In the genomic region with DNA sequence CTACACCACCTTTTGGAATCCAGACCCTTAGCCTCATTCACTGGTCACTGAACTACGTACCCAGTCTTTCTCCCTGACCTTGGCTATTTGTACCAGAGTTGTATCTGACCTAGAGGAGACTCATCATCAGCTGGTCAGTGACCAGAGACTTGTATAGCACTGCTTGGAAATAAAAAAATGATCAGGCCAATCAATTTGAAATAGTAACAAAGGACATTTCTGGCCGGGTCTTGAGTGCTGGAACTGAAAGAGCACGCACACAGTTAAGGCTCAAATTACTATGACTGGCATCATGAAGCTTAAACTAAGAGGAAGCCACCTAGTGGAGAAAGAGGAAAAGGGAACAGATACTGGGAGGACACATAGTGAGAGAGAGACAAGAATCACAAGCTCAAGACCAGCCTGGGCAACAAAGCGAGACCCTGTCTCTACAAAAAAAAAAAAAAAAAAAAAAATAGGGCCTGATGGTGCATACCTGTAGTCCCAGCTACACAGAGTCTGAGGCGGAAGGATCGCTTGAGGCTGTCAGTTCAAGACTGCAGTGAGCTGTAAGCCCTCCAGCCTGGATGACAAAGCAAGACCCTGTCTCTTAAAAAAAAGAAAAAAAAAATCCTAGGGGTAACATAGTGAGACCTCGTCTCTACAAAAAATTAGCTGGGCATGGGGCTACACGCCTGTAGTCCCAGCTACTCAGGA, we compare ENCODE assay signal across 8 cellular contexts. TPM values are rescaled to one million over a fixed set of nuclear protein-coding genes. Genes with fewer than 3 reads are reported as not detected.
A peak's percentile ranks its signal among the peaks of the same experiment; 100 is the strongest.
DNase-seq lines count a peak whose midpoint lies in the region; ATAC-seq and TF ChIP-seq lines count a peak whose summit lies in the region.

No MANE protein-coding gene starts in this region.

- H3K4me1 Mint-ChIP-seq in activated B cell treated with CpG ODN at 0.5 μM for 24 hours = peaks cover 8% of the 10 kb centered on the region

- no peaks in the 10 kb centered on the region for H3K9me3 ChIP-seq in heart left ventricle

- peak overlapping the region; percentile 1 for H3K4me3 Mint-ChIP-seq in activated B cell treated with CpG ODN at 0.5 μM for 24 hours

- 44 to 57% (median 49%) methylated on average over 8 of the region's 8 CpGs for WGBS in heart left ventricle, 4 donors

- H3K36me3 ChIP-seq in heart left ventricle = no peaks in the 10 kb centered on the region

- TF ChIP-seq POLR2A in heart left ventricle (IDR thresholded peaks at IDR 0.05) = no peak

- ATAC-seq in GM19395 (IDR thresholded peaks at IDR 0.05; ENCODE audit: unreplicated experiment) (peak; percentile 99), HG03280 (IDR thresholded peaks at IDR 0.05; ENCODE audit: unreplicated experiment) (peak; percentile 99), activated B cell treated with CpG ODN at 0.5 μM for 24 hours (ENCODE audit: low read depth) (peak; percentile 100), heart left ventricle (peak; percentile 74 to 94 (median 90))

- H3K36me3 Mint-ChIP-seq in activated B cell treated with CpG ODN at 0.5 μM for 24 hours (ENCODE audit: low read depth) = peaks cover 2% of the 10 kb centered on the region

- intact Hi-C loops in activated B cell treated with CpG ODN at 0.5 μM for 24 hours (cut with micrococcal nuclease) = loop anchor here (1.0 to 5.0 kb wide), 3 partner anchors 13 to 297 kb away; a partner anchor contains a TSS
- intact Hi-C loops in heart left ventricle (cut with DNase I) = loop anchor here in 5 of 10 donors (5.0 to 10.0 kb wide), 3 partner anchors 283 to 296 kb away; no protein-coding TSS in a partner anchor

- POLR2A ChIA-PET in activated B cell treated with CpG ODN at 0.5 μM for 24 hours (lab: Charles Lee) = interaction anchor here (0.6 to 1.1 kb wide), 4 partner anchors 11 to 128 kb away, joined by 3 to 16 read pairs (median 6); a partner anchor contains a TSS

- no peak overlapping the region for H3K4me3 ChIP-seq in heart left ventricle

- H3K27ac ChIP-seq in heart left ventricle = no peak overlapping the region

- no peaks in the 10 kb centered on the region for H3K27me3 ChIP-seq in heart left ventricle

- CTCF ChIA-PET in activated B cell treated with CpG ODN at 0.5 μM for 24 hours (lab: Charles Lee) = interaction anchor here (0.6 to 1.5 kb wide), 19 partner anchors 11 to 672 kb away, joined by 3 to 19 read pairs (median 4); a partner anchor contains a TSS

- H3K4me1 ChIP-seq in heart left ventricle = peaks cover 0 to 15% (median 0%) of the 10 kb centered on the region in 12 donors

- peak overlapping the region; percentile 64 for H3K27ac Mint-ChIP-seq in activated B cell treated with CpG ODN at 0.5 μM for 24 hours

- DNase-seq in DMS79 (lab: John Stamatoyannopoulos, UW) = peak; percentile 2
- DNase-seq in NCI-H2171 treated with DMSO at 0.1 percent for 48 hours (lab: John Stamatoyannopoulos, UW) = peak; percentile 73
- no peak for DNase-seq in activated B cell treated with CpG ODN at 0.5 μM for 24 hours
- DNase-seq in heart left ventricle = no peak
- DNase-seq in renal cortical epithelial cell (ENCODE audit: low read depth) = peak; percentile 80
- DNase-seq in activated CD8-positive, alpha-beta memory T cell treated with anti-CD3 and anti-CD28 coated beads, Interleukin-2, amount 50 U/mL, for 4 hours = no peak

- no peaks in the 10 kb centered on the region for H3K9me3 Mint-ChIP-seq in activated B cell treated with CpG ODN at 0.5 μM for 24 hours

- TF ChIP-seq CTCF in activated B cell treated with CpG ODN at 0.5 μM for 24 hours (IDR thresholded peaks at IDR 0.05) (no peak), heart left ventricle (IDR thresholded peaks at IDR 0.05) (peak; percentile 45 to 76 (median 59))

- no peaks in the 10 kb centered on the region for H3K27me3 Mint-ChIP-seq in activated B cell treated with CpG ODN at 0.5 μM for 24 hours

RNA-seq across cellular contexts. Expression of a gene that starts 12.8 kb away (rescaled TPM):
- total RNA-seq in activated B cell treated with CpG ODN at 0.5 μM for 24 hours (50.4 and 51.6 TPM in 2 replicates), heart left ventricle (10 to 100 TPM; 23.6 to 45.7 (median 28.2) TPM), renal cortical epithelial cell (121 and 162 TPM in 2 replicates)
- polyA plus RNA-seq in heart left ventricle = 10 to 100 TPM; 54.3 to 81.7 TPM

Comparison
In these comparisons a context has a peak if more than half of its experiments do, and no peak if none do; other contexts are left out.
1. DNase-seq: peak in DMS79 (single experiment), NCI-H2171 treated with DMSO at 0.1 percent for 48 hours (single experiment) and renal cortical epithelial cell (single experiment); none in activated B cell treated with CpG ODN at 0.5 μM for 24 hours (single experiment), heart left ventricle (0 of 5) and activated CD8-positive, alpha-beta memory T cell treated with anti-CD3 and anti-CD28 coated beads, Interleukin-2, amount 50 U/mL, for 4 hours (single experiment).
2. Peak in every context shown above with its lines, with median percentiles within 50 percentile points of each other: ATAC-seq.